In the genomic region with DNA sequence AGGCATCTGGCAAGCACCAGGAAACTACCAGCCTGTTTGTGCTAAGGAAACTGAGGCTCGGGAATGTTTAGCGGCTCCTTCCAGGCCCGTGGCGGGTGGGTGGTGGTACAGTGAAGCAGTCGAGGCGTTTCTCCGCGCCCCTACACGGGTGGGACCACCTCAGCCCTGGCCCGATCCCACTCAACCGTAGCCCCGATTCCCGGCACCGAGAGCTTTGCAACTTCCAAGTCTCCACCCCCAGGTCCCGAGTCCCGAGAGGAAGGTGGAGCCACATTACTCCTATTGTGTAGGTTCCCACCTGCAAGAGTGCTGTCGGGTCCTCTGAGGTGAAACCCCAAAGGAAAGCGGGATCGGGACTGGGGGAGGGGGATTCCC, we compare ENCODE assay signal across 8 cellular contexts. TPM values are rescaled to one million over a fixed set of nuclear protein-coding genes. Genes with fewer than 3 reads are reported as not detected.
DNase-seq lines count a peak whose midpoint lies in the region; ATAC-seq, FAIRE-seq and TF ChIP-seq lines count a peak whose summit lies in the region.

No MANE protein-coding gene starts in this region.

- H3K27me3 Mint-ChIP-seq in activated CD4-positive, alpha-beta T cell treated with anti-CD3 and anti-CD28 coated beads for 36 hours: no peaks in the 10 kb centered on the region

- peak overlapping the region; percentile 86 for H3K27ac Mint-ChIP-seq in activated CD4-positive, alpha-beta T cell treated with anti-CD3 and anti-CD28 coated beads for 36 hours

- peaks cover 3% of the 10 kb centered on the region for H3K36me3 Mint-ChIP-seq in activated CD4-positive, alpha-beta T cell treated with anti-CD3 and anti-CD28 coated beads for 36 hours (ENCODE audit: low read depth)

- peak overlapping the region; percentile 78 for H3K27ac ChIP-seq in KOPT-K1 (ENCODE audit: low read depth, low read length, poor library complexity, severe bottlenecking)
- peak overlapping the region; percentile 89 for H3K27ac ChIP-seq in thoracic aorta

- H3K9me3 ChIP-seq in KOPT-K1 (ENCODE audit: insufficient read depth, low read length, poor library complexity, severe bottlenecking) (no peaks in the 10 kb centered on the region), thoracic aorta (no peaks in the 10 kb centered on the region)

- H3K4me3 ChIP-seq in astrocyte of the cerebellum (ENCODE audit: low read depth, low read length) (peak overlapping the region; percentile 62), thoracic aorta (peak overlapping the region; percentile 83)

- H3K9me3 Mint-ChIP-seq in activated CD4-positive, alpha-beta T cell treated with anti-CD3 and anti-CD28 coated beads for 36 hours (ENCODE audit: low read depth): no peaks in the 10 kb centered on the region

- H3K4me1 ChIP-seq in thoracic aorta (ENCODE audit: control insufficient read depth in 1 of 2, low read depth in 2 of 2): peaks cover 8 to 18% of the 10 kb centered on the region in 2 donors

- in situ Hi-C loops in astrocyte of the cerebellum (cut with HindIII; ENCODE audit: low sequenced_read_pairs): no loop called here

- H3K27me3 ChIP-seq in thoracic aorta (replicated peaks; ENCODE audit: insufficient read depth): no peaks in the 10 kb centered on the region

- peaks cover 20% of the 10 kb centered on the region for H3K4me1 Mint-ChIP-seq in activated CD4-positive, alpha-beta T cell treated with anti-CD3 and anti-CD28 coated beads for 36 hours

- no peak for DNase-seq in activated CD4-positive, alpha-beta T cell treated with anti-CD3 and anti-CD28 coated beads for 36 hours
- DNase-seq in activated CD4-positive, alpha-beta T cell treated with anti-CD3 and anti-CD28 coated beads for 1 hour: no peak
- DNase-seq in astrocyte of the cerebellum (ENCODE audit: low read depth) (no peak), left colon (no peak), thoracic aorta (ENCODE audit: low spot score) (no peak), D341Med (ENCODE audit: low spot score) (no peak), urothelium cell line (ENCODE audit: low spot score) (no peak)

- H3K36me3 ChIP-seq in KOPT-K1 (ENCODE audit: insufficient read depth, low read length): peaks cover 24% of the 10 kb centered on the region; the same call in 1 of the 2 replicates
- no peaks in the 10 kb centered on the region for H3K36me3 ChIP-seq in thoracic aorta

- FAIRE-seq in urothelium cell line (lab: Jason Lieb, UNC): no peak

- intact Hi-C loops in activated CD4-positive, alpha-beta T cell treated with anti-CD3 and anti-CD28 coated beads for 36 hours (cut with DNase I, micrococcal nuclease): loop anchor here (1.0 to 5.0 kb wide), 19 partner anchors 13 to 377 kb away; a partner anchor contains a TSS
- intact Hi-C loops in left colon (cut with DNase I, micrococcal nuclease): no loop called here

- CTCF ChIA-PET in activated CD4-positive, alpha-beta T cell treated with anti-CD3 and anti-CD28 coated beads for 36 hours (lab: Charles Lee): interaction anchor here (0.6 to 4.2 kb wide), 14 partner anchors 10 to 1639 kb away, joined by 3 to 37 read pairs (median 4); a partner anchor contains a TSS

- no peak for TF ChIP-seq CTCF in astrocyte of the cerebellum (IDR thresholded peaks at IDR 0.05; ENCODE audit: low read depth, low read length, missing control alignments)
- TF ChIP-seq CTCF in thoracic aorta (IDR thresholded peaks at IDR 0.05): no peak

- POLR2A ChIA-PET in activated CD4-positive, alpha-beta T cell treated with anti-CD3 and anti-CD28 coated beads for 36 hours (lab: Charles Lee): interaction anchor here (0.6 to 2.0 kb wide), 7 partner anchors 13 to 363 kb away, joined by 3 to 14 read pairs (median 3); a partner anchor contains a TSS

- ATAC-seq in activated CD4-positive, alpha-beta T cell treated with anti-CD3 and anti-CD28 coated beads for 36 hours: no peak
- ATAC-seq in left colon: peak; percentile 61
- ATAC-seq in thoracic aorta (ENCODE audit: insufficient number of reproducible peaks, low FRiP score, low read depth): peak; percentile 4

- H3K4me3 Mint-ChIP-seq in activated CD4-positive, alpha-beta T cell treated with anti-CD3 and anti-CD28 coated beads for 36 hours: peak overlapping the region; percentile 90

RNA-seq across cellular contexts. Expression of a gene that starts 0.5 kb away (rescaled TPM):
- 10 to 100 TPM; 87.1 to 91.9 TPM for total RNA-seq in activated CD4-positive, alpha-beta T cell treated with anti-CD3 and anti-CD28 coated beads for 36 hours
- total RNA-seq in left colon (10 to 100 TPM; 75.0 to 91.4 TPM), thoracic aorta (10 to 100 TPM; 20.2 to 22.2 TPM)

RNA-seq across cellular contexts. Expression of a gene that starts 13.0 kb away (rescaled TPM):
- 1 to 10 TPM; 5.7 to 7.0 TPM for total RNA-seq in activated CD4-positive, alpha-beta T cell treated with anti-CD3 and anti-CD28 coated beads for 36 hours
- total RNA-seq in left colon (1 to 10 TPM; 4.7 to 5.2 TPM), thoracic aorta (10 to 100 TPM; 29.1 to 47.1 TPM)

RNA-seq across cellular contexts. Expression of a gene that starts 30.7 kb away (rescaled TPM):
- total RNA-seq in activated CD4-positive, alpha-beta T cell treated with anti-CD3 and anti-CD28 coated beads for 36 hours: 10 to 100 TPM in 1 of 2 experiments, 1 to 10 TPM in 1; 9.4 to 10.7 TPM
- total RNA-seq in left colon (10 to 100 TPM; 29.8 to 34.8 TPM), thoracic aorta (100 to 1,000 TPM in 1 of 2 donors, 10 to 100 TPM in 1; 90.3 to 114 TPM)

RNA-seq across cellular contexts. Expression of a gene that starts 41.1 kb away (rescaled TPM):
- total RNA-seq in activated CD4-positive, alpha-beta T cell treated with anti-CD3 and anti-CD28 coated beads for 36 hours: 100 to 1,000 TPM; 115 to 120 TPM
- total RNA-seq in left colon: 10 to 100 TPM; 46.9 to 59.4 TPM
- 10 to 100 TPM; 16.7 to 28.0 TPM for total RNA-seq in thoracic aorta

RNA-seq across cellular contexts. Expression of a gene that starts 58.9 kb away (rescaled TPM):
- under 1 TPM; 0.07 TPM for total RNA-seq in activated CD4-positive, alpha-beta T cell treated with anti-CD3 and anti-CD28 coated beads for 36 hours
- total RNA-seq in left colon (under 1 TPM in 1 of 2 donors, not detected in 1; 0.39 TPM), thoracic aorta (1 to 10 TPM; 4.2 to 6.6 TPM)

Comparison
In these comparisons a context has a peak if more than half of its experiments do, and no peak if none do; other contexts are left out.
1. intact Hi-C loops: an anchor here in activated CD4-positive, alpha-beta T cell treated with anti-CD3 and anti-CD28 coated beads for 36 hours (1.0 to 5.0 kb wide); none called in left colon.